In the genomic region with DNA sequence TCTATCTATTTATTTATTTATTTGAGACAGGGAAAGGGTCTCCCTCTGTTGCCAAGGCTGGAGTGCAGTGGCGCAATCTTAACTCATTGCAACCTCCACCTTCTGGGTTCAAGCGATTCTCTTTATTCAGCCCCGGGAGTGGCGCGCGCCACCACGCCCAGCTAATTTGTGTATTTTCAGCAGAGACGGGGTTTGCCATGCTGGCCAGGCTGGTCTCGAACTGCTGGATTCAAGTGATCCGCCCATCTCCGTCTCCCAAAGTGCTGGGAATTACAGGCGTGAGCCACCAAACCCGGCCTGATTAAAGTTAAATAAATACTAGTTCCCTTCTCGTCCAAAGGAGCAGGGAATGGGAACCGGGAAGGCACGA, we compare ENCODE assay signal across 9 cellular contexts. TPM values are rescaled to one million over a fixed set of nuclear protein-coding genes. Genes with fewer than 3 reads are reported as not detected.
DNase-seq lines count a peak whose midpoint lies in the region; ATAC-seq and TF ChIP-seq lines count a peak whose summit lies in the region.
"Had no signal": no experiment of that assay in that cellular context is flagged by ENCODE, and none has a peak within 500 bp of the region (broad histone marks: within the 10 kb centered on the region; RNA-seq: fewer than 3 reads in every experiment).

No MANE protein-coding gene starts in this region.

- no peak for TF ChIP-seq POLR2A in spleen (IDR thresholded peaks at IDR 0.05)

- H3K27me3 ChIP-seq in right cardiac atrium (ENCODE audit: control insufficient read depth, insufficient read depth) (no peaks in the 10 kb centered on the region), spleen (replicated peaks in 1 of 7) (no peaks in the 10 kb centered on the region)

- H3K4me3 Mint-ChIP-seq in activated CD4-positive, alpha-beta memory T cell treated with anti-CD3 and anti-CD28 coated beads for 36 hours = peak overlapping the region; percentile 75

- peak overlapping the region; percentile 93; the same call in 1 of the 2 replicates for H3K27ac ChIP-seq in HEK293 (ENCODE audit: extremely low read depth, low read depth, low read length)
- H3K27ac ChIP-seq in right cardiac atrium (ENCODE audit: low read length) = peak overlapping the region; percentile 92
- peak overlapping the region; percentile 90 to 100 (median 99) for H3K27ac ChIP-seq in spleen

- H3K27me3 Mint-ChIP-seq in activated CD4-positive, alpha-beta memory T cell treated with anti-CD3 and anti-CD28 coated beads for 36 hours = no peaks in the 10 kb centered on the region

- POLR2A ChIA-PET in HEK293 (lab: Yijun Ruan, JAX) = interaction anchor here (0.6 to 2.2 kb wide), 2 partner anchors 12 to 125 kb away, joined by 4 to 11 read pairs; a partner anchor contains a TSS
- POLR2A ChIA-PET in activated CD4-positive, alpha-beta memory T cell treated with anti-CD3 and anti-CD28 coated beads for 36 hours (lab: Charles Lee) = no interaction called here

- no peaks in the 10 kb centered on the region for H3K36me3 ChIP-seq in HEK293 (ENCODE audit: control insufficient read depth in 2 of 2, insufficient read depth in 1 of 2, low read length in 2 of 2)
- peaks cover 0 to 53% (median 0%) of the 10 kb centered on the region in 6 donors for H3K36me3 ChIP-seq in spleen

- WGBS in right cardiac atrium = 25% methylated on average over 16 of the region's 16 CpGs
- 39 to 58% (median 44%) methylated on average over 16 of the region's 16 CpGs for WGBS in spleen, 5 donors

- peak overlapping the region; percentile 85 for H3K27ac Mint-ChIP-seq in activated CD4-positive, alpha-beta memory T cell treated with anti-CD3 and anti-CD28 coated beads for 36 hours

- H3K9me3 Mint-ChIP-seq in activated CD4-positive, alpha-beta memory T cell treated with anti-CD3 and anti-CD28 coated beads for 36 hours = no peaks in the 10 kb centered on the region

- no peak for DNase-seq in activated CD4-positive, alpha-beta memory T cell treated with anti-CD3 and anti-CD28 coated beads for 36 hours
- peak in 2 of 3 donors; percentile 62 to 73 for DNase-seq in right cardiac atrium
- DNase-seq in spleen = peak; percentile 84
- no peak for DNase-seq in activated CD8-positive, alpha-beta memory T cell treated with anti-CD3 and anti-CD28 coated beads, Interleukin-2, amount 50 U/mL, for 48 hours
- DNase-seq in kidney tubule cell (ENCODE audit: low spot score) = no peak
- DNase-seq in dedifferentiated amniotic fluid mesenchymal stem cell (ENCODE audit: extremely low spot score) = no peak

- intact Hi-C loops in activated CD4-positive, alpha-beta memory T cell treated with anti-CD3 and anti-CD28 coated beads for 36 hours (cut with micrococcal nuclease) = loop anchor here (5.0 kb wide), 2 partner anchors 277 to 852 kb away; a partner anchor contains a TSS
- intact Hi-C loops in right cardiac atrium (cut with DNase I) (loop anchor here (5.0 to 10.0 kb wide), 2 partner anchors 101 to 103 kb away; a partner anchor contains a TSS), spleen (cut with DNase I; ENCODE audit: low total_unique reads) (loop anchor here (10.0 kb wide), 1 partner anchor 101 kb away; a partner anchor contains a TSS)

- no peak for TF ChIP-seq CTCF in HEK293 (tag by site-specific recombination; IDR thresholded peaks at IDR 0.05)
- TF ChIP-seq CTCF in spleen (IDR thresholded peaks at IDR 0.05 in 8 of 11, conservative IDR thresholded peaks at IDR 0.05 in 3 of 11) = no peak

- CTCF ChIA-PET in HEK293 (lab: Yijun Ruan, JAX) = interaction anchor here (0.6 to 3.4 kb wide), 6 partner anchors 48 to 121 kb away, joined by 3 to 20 read pairs (median 3); no protein-coding TSS in a partner anchor
- CTCF ChIA-PET in activated CD4-positive, alpha-beta memory T cell treated with anti-CD3 and anti-CD28 coated beads for 36 hours (lab: Charles Lee) = interaction anchor here (0.6 to 1.2 kb wide), 5 partner anchors 80 to 122 kb away, joined by 3 to 10 read pairs (median 7); no protein-coding TSS in a partner anchor

- peaks cover 32% of the 10 kb centered on the region for H3K4me1 Mint-ChIP-seq in activated CD4-positive, alpha-beta memory T cell treated with anti-CD3 and anti-CD28 coated beads for 36 hours (ENCODE audit: low read depth)

- ATAC-seq in right cardiac atrium (no peak), GM19023 (IDR thresholded peaks at IDR 0.05; ENCODE audit: unreplicated experiment) (no peak)

- no peaks in the 10 kb centered on the region for H3K9me3 ChIP-seq in HEK293 (ENCODE audit: control insufficient read depth, insufficient read depth, low read depth, low read length)
- H3K9me3 ChIP-seq in right cardiac atrium (ENCODE audit: control insufficient read depth, low read length) = no peaks in the 10 kb centered on the region
- H3K9me3 ChIP-seq in spleen = no peaks in the 10 kb centered on the region

- H3K36me3 Mint-ChIP-seq in activated CD4-positive, alpha-beta memory T cell treated with anti-CD3 and anti-CD28 coated beads for 36 hours = peaks cover 1% of the 10 kb centered on the region

- peaks cover 15% of the 10 kb centered on the region for H3K4me1 ChIP-seq in HEK293 (ENCODE audit: control insufficient read depth, insufficient read depth, low read length)
- no peaks in the 10 kb centered on the region for H3K4me1 ChIP-seq in right cardiac atrium (ENCODE audit: control insufficient read depth, insufficient read depth, low read length)
- H3K4me1 ChIP-seq in spleen = peaks cover 4 to 81% (median 54%) of the 10 kb centered on the region in 6 donors

- peak overlapping the region; percentile 74 for H3K4me3 ChIP-seq in HEK293 (ENCODE audit: low read depth, low read length)
- peak overlapping the region; percentile 21 for H3K4me3 ChIP-seq in right cardiac atrium (ENCODE audit: low read length)
- peak overlapping the region in 7 of 8 donors; percentile 78 to 99 (median 97) for H3K4me3 ChIP-seq in spleen

TF ChIP-seq in HEK293, 187 proteins besides CTCF, POLR2A, EP300 and RAD21:
- no peak for TF ChIP-seq ZNF221 (tag by site-specific recombination; IDR thresholded peaks at IDR 0.05; ENCODE audit: borderline replicate concordance)
- TF ChIP-seq ZNF423 (tag by site-specific recombination; IDR thresholded peaks at IDR 0.05) = no peak
- TF ChIP-seq ZXDB (tag by site-specific recombination; IDR thresholded peaks at IDR 0.05) = no peak
- no peak for TF ChIP-seq ZNF585B (tag by site-specific recombination; IDR thresholded peaks at IDR 0.05)
- no peak for TF ChIP-seq ZNF274 (IDR thresholded peaks at IDR 0.05; ENCODE audit: low read length)
- no peak for TF ChIP-seq ZNF274 (tag by site-specific recombination; IDR thresholded peaks at IDR 0.05; ENCODE audit: borderline replicate concordance)

RNA-seq across cellular contexts. Expression of a gene that starts 4.2 kb away (rescaled TPM):
- total RNA-seq in activated CD4-positive, alpha-beta memory T cell treated with anti-CD3 and anti-CD28 coated beads for 36 hours = 10 to 100 TPM; 64.4 to 69.7 TPM
- total RNA-seq in right cardiac atrium (100 to 1,000 TPM in 3 of 4 donors, 10 to 100 TPM in 1; 99.9 to 118 (median 116) TPM), spleen (100 to 1,000 TPM; 114 to 184 (median 163) TPM)
- polyA plus RNA-seq in right cardiac atrium (85.9 TPM), spleen (100 to 1,000 TPM in 1 of 3 donors, 10 to 100 TPM in 2; 65.6 to 114 (median 72.4) TPM)

RNA-seq across cellular contexts. Expression of a gene that starts 13.4 kb away (rescaled TPM):
- under 1 TPM; 0.10 to 0.26 TPM for total RNA-seq in activated CD4-positive, alpha-beta memory T cell treated with anti-CD3 and anti-CD28 coated beads for 36 hours
- total RNA-seq in right cardiac atrium (10 to 100 TPM in 2 of 4 donors, 1 to 10 TPM in 2; 6.4 to 19.5 (median 12.5) TPM), spleen (100 to 1,000 TPM in 4 of 7 donors, 10 to 100 TPM in 3; 63.5 to 576 (median 167) TPM)
- polyA plus RNA-seq in right cardiac atrium (13.8 TPM), spleen (10 to 100 TPM in 2 of 3 donors, 1 to 10 TPM in 1; 6.2 to 67.0 (median 38.6) TPM)

RNA-seq across cellular contexts. Expression of a gene that starts 23.5 kb away (rescaled TPM):
- not detected for total RNA-seq in activated CD4-positive, alpha-beta memory T cell treated with anti-CD3 and anti-CD28 coated beads for 36 hours
- not detected for total RNA-seq in right cardiac atrium
- 0.11 TPM for polyA plus RNA-seq in right cardiac atrium
- total RNA-seq in spleen = under 1 TPM in 3 of 7 donors, not detected in 4; 0.17 to 0.72 (median 0.38) TPM
- polyA plus RNA-seq in spleen = under 1 TPM; 0.04 to 0.19 (median 0.06) TPM
- total RNA-seq: omental fat pad had no signal

RNA-seq across cellular contexts. Expression of a gene that starts 38.8 kb away (rescaled TPM):
- total RNA-seq in activated CD4-positive, alpha-beta memory T cell treated with anti-CD3 and anti-CD28 coated beads for 36 hours = not detected
- total RNA-seq in right cardiac atrium = not detected
- 0.16 TPM for polyA plus RNA-seq in right cardiac atrium
- under 1 TPM in 5 of 7 donors, not detected in 2; 0.30 to 0.76 (median 0.60) TPM for total RNA-seq in spleen
- polyA plus RNA-seq in spleen = 1 to 10 TPM in 1 of 3 donors, under 1 TPM in 2; 0.57 to 1.1 (median 0.99) TPM
- total RNA-seq: omental fat pad had no signal

Comparison
In these comparisons a context has a peak if more than half of its experiments do, and no peak if none do; other contexts are left out.
1. H3K4me3 ChIP-seq: peak in every context shown above with its lines; median percentile 97 in spleen; 74 in HEK293; 21 in right cardiac atrium.
2. DNase-seq: peak in right cardiac atrium (2 of 3) and spleen (single experiment); none in activated CD4-positive, alpha-beta memory T cell treated with anti-CD3 and anti-CD28 coated beads for 36 hours (single experiment), activated CD8-positive, alpha-beta memory T cell treated with anti-CD3 and anti-CD28 coated beads, Interleukin-2, amount 50 U/mL, for 48 hours (single experiment), kidney tubule cell (single experiment) and dedifferentiated amniotic fluid mesenchymal stem cell (single experiment).
3. RNA of a gene that starts 13.4 kb away (total RNA-seq): 63.5 to 576 TPM in spleen and 6.4 to 19.5 TPM in right cardiac atrium; 0.10 to 0.26 TPM in activated CD4-positive, alpha-beta memory T cell treated with anti-CD3 and anti-CD28 coated beads for 36 hours; every median in the first group is over 4 times any median in the second.
4. Peak in every context shown above with its lines, with median percentiles within 50 percentile points of each other: H3K27ac ChIP-seq.